Comparison of ENCODE assay signal across 9 cellular contexts in the genomic region with DNA sequence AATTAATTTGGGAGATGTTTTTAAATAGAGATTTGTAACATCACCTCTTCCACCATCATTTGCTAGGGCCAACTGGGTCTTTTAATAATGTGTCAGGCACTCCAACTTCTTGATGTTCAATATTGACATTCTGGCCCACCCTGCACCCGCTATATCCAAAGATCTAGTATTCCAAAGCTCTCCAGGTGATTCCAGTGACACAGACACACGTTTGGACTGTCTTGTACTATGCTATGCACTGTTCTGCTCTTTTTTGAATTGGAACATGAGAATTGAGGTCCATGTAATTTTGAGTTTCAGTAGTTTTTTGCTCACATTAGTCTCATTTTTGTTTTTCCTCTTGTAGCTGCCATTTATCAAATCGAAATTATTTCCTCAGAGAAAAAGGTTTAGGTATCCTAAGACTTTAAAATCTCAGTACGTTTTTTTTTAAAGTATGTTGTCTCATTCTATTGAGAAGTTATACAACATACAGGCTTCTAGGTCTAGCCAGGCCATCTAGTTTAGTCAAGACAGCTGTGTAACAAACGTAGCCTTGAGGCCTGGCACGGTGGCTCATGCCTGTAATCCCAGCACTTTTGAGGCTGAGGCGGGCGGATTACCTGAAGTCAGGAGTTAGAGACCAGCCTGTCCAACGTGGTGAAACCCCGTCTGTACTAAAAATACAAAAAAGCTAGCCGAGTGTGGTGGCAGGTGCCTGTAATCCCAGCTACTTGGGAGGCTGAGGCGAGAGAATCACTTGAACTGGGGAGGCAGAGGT. TPM values are rescaled to one million over a fixed set of nuclear protein-coding genes. Genes with fewer than 3 reads are reported as not detected.
DNase-seq lines count a peak whose midpoint lies in the region; ATAC-seq and TF ChIP-seq lines count a peak whose summit lies in the region.
"Had no signal": no experiment of that assay in that cellular context is flagged by ENCODE, and none has a peak within 500 bp of the region (broad histone marks: within the 10 kb centered on the region; RNA-seq: fewer than 3 reads in every experiment).

No MANE protein-coding gene starts in this region.

- no peak overlapping the region for H2AFZ ChIP-seq in HCT116 (ENCODE audit: low read depth, low read length, poor library complexity, severe bottlenecking)

- no peak overlapping the region for H3K4me3 Mint-ChIP-seq in stimulated activated naive CD8-positive, alpha-beta T cell treated with anti-CD3 and anti-CD28 coated beads, Interleukin-15, amount 100 ng/mL, for 72 hours

- TF ChIP-seq POLR2A in HCT116 (IDR thresholded peaks at IDR 0.05; ENCODE audit: borderline replicate concordance, extremely low read depth, insufficient read depth, insufficient read length) = no peak

- CTCF ChIA-PET in HCT116 (lab: Charles Lee) = no interaction called here

- H3K9me3 Mint-ChIP-seq in stimulated activated naive CD8-positive, alpha-beta T cell treated with anti-CD3 and anti-CD28 coated beads, Interleukin-15, amount 100 ng/mL, for 72 hours = no peaks in the 10 kb centered on the region

- ATAC-seq in HCT116 = no peak
- no peak for ATAC-seq in stimulated activated naive CD8-positive, alpha-beta T cell treated with anti-CD3 and anti-CD28 coated beads, Interleukin-15, amount 100 ng/mL, for 72 hours
- ATAC-seq in HG02852 (IDR thresholded peaks at IDR 0.05; ENCODE audit: unreplicated experiment) = no peak

- no TSS peak for BruUV-seq in HCT116 (replicated peaks; lab: Mats Ljungman, UMichigan)

- peak overlapping the region; percentile 99 to 100 for H3K27ac Mint-ChIP-seq in stimulated activated naive CD8-positive, alpha-beta T cell treated with anti-CD3 and anti-CD28 coated beads, Interleukin-15, amount 100 ng/mL, for 72 hours

- H3K9me3 ChIP-seq in HCT116 (ENCODE audit: control insufficient read depth in 1 of 2, insufficient read depth in 1 of 2, low read depth in 1 of 2, low read length in 2 of 2) = no peaks in the 10 kb centered on the region
- H3K9me3 ChIP-seq in iPS-18a (ENCODE audit: control insufficient read depth, low read depth, low read length) = no peaks in the 10 kb centered on the region

- H3K36me3 ChIP-seq in HCT116 (ENCODE audit: control insufficient read depth in 1 of 2, insufficient read depth in 2 of 2, low read length in 2 of 2) (no peaks in the 10 kb centered on the region), iPS-18a (ENCODE audit: control insufficient read depth, low read depth, low read length) (no peaks in the 10 kb centered on the region)

- H3K4me1 ChIP-seq in HCT116 (ENCODE audit: control insufficient read depth in 1 of 2, insufficient read depth in 2 of 2, low read length in 2 of 2) (peaks cover 9 to 31% of the 10 kb centered on the region in 2 experiments), iPS-18a (ENCODE audit: control insufficient read depth, low read depth, low read length) (peaks cover 25% of the 10 kb centered on the region)

- H3K27me3 Mint-ChIP-seq in stimulated activated naive CD8-positive, alpha-beta T cell treated with anti-CD3 and anti-CD28 coated beads, Interleukin-15, amount 100 ng/mL, for 72 hours = no peaks in the 10 kb centered on the region

- intact Hi-C loops in HCT116 (cut with micrococcal nuclease) = loop anchor here (1.0 kb wide), 1 partner anchor 39 kb away; the partner anchor contains the start of gene TBCC

- peaks cover 42% of the 10 kb centered on the region for H3K79me2 ChIP-seq in HCT116 (ENCODE audit: insufficient read depth, low read length)

- 0 out of 2 replicates have a peak, but pooled peaks cover 4% of the 10 kb centered on the region for H3K9me2 ChIP-seq in HCT116 (ENCODE audit: insufficient read depth)

- H3K9ac ChIP-seq in HCT116 (ENCODE audit: low read length) (no peak overlapping the region), iPS-18a (ENCODE audit: low read length) (peak overlapping the region; percentile 93)

- H4K20me1 ChIP-seq in HCT116 (ENCODE audit: insufficient read depth) = no peaks in the 10 kb centered on the region

- POLR2A ChIA-PET in HCT116 (lab: Charles Lee) = interaction anchor here (0.6 to 1.3 kb wide), 4 partner anchors 9 to 537 kb away, joined by 3 to 5 read pairs (median 4); partner anchors contain the start of gene TBCC

- no peaks in the 10 kb centered on the region for H3K27me3 ChIP-seq in HCT116 (ENCODE audit: insufficient read depth, low read length)
- H3K27me3 ChIP-seq in iPS-18a (ENCODE audit: control insufficient read depth, insufficient read depth, low read length) = no peaks in the 10 kb centered on the region

- peaks cover 25% of the 10 kb centered on the region for H3K4me1 Mint-ChIP-seq in stimulated activated naive CD8-positive, alpha-beta T cell treated with anti-CD3 and anti-CD28 coated beads, Interleukin-15, amount 100 ng/mL, for 72 hours

- H3K27ac ChIP-seq in HCT116 (ENCODE audit: low read depth, low read length) = no peak overlapping the region
- no peak overlapping the region for H3K27ac ChIP-seq in iPS-18a (ENCODE audit: low read length)

- DNase-seq in HCT116 (ENCODE audit: low read depth, low spot score) = no peak
- DNase-seq in stimulated activated naive CD8-positive, alpha-beta T cell treated with anti-CD3 and anti-CD28 coated beads, Interleukin-15, amount 100 ng/mL, for 72 hours = no peak
- DNase-seq in foreskin melanocyte = no peak
- DNase-seq in HK-2 (ENCODE audit: unreplicated experiment) = no peak
- DNase-seq: activated CD8-positive, alpha-beta memory T cell treated with anti-CD3 and anti-CD28 coated beads, Interleukin-2, amount 50 U/mL, for 4 hours; stimulated activated CD4-positive, alpha-beta T cell treated with anti-CD3 and anti-CD28 coated beads, Interleukin-15, amount 100 ng/mL, for 24 hours had no signal

- H3K4me2 ChIP-seq in HCT116 (ENCODE audit: low read length) = peak overlapping the region; percentile 75; the same call in 1 of the 2 replicates

- no peak for TF ChIP-seq RAD21 in HCT116 (IDR thresholded peaks at IDR 0.05; ENCODE audit: low read depth)

- no peak for TF ChIP-seq CTCF in HCT116 (IDR thresholded peaks at IDR 0.05 in 2 of 3, conservative IDR thresholded peaks at IDR 0.05 in 1 of 3; ENCODE audit: borderline replicate concordance in 1 of 3, insufficient read depth in 1 of 3, low read depth in 2 of 3, low read length in 2 of 3)
- TF ChIP-seq CTCF in WI38 (IDR thresholded peaks at IDR 0.05; ENCODE audit: low read depth, low read length) = no peak

- no peak overlapping the region for H3K4me3 ChIP-seq in HCT116 (replicated peaks in 1 of 2; ENCODE audit: low read depth in 1 of 2, low read length in 2 of 2)
- peak overlapping the region; percentile 80 for H3K4me3 ChIP-seq in WI38 (ENCODE audit: low read depth, low read length)
- peak overlapping the region; percentile 86 for H3K4me3 ChIP-seq in iPS-18a (ENCODE audit: low read length)

- RAD21 ChIA-PET in HCT116 (lab: Charles Lee; ENCODE audit: low non-redundant PET in 1 of 2, low total read pairs in 2 of 2, uncharacterized antibody in 2 of 2, unreplicated experiment in 2 of 2) = interaction anchor here in 1 of 2 experiments (0.6 kb wide), 1 partner anchor 56 kb away, joined by 5 read pairs; no protein-coding TSS in a partner anchor

TF ChIP-seq in HCT116, 20 proteins besides CTCF, POLR2A, EP300 and RAD21:
- TF ChIP-seq FOSL1 (IDR thresholded peaks at IDR 0.05; ENCODE audit: low read depth) (no peak), ELF1 (IDR thresholded peaks at IDR 0.05; ENCODE audit: borderline replicate concordance, low read depth) (no peak), ZFX (IDR thresholded peaks at IDR 0.05) (no peak), SP1 (IDR thresholded peaks at IDR 0.05; ENCODE audit: low read depth) (0 out of 2 replicates have a peak, but pooled peaks have one; percentile 5)

RNA-seq across cellular contexts. Expression of gene BICRAL, which starts 3.1 kb away (rescaled TPM):
- 14.9 TPM for total RNA-seq in HCT116 (2021; ENCODE audit: unreplicated experiment)
- polyA plus RNA-seq in HCT116 (2012) = 5.3 and 6.9 TPM in 2 replicates

RNA-seq across cellular contexts. Expression of gene TBCC, which starts 39.0 kb away (rescaled TPM):
- total RNA-seq in HCT116 (2021; ENCODE audit: unreplicated experiment) = 17.1 TPM
- 15.7 and 17.7 TPM in 2 replicates for polyA plus RNA-seq in HCT116 (2012)

Comparison
In these comparisons a context has a peak if more than half of its experiments do, and no peak if none do; other contexts are left out.
1. H3K4me3 ChIP-seq: peak in WI38 (single experiment) and iPS-18a (single experiment); none in HCT116 (0 of 2).